In genomic region chr15:96330450-96331140, GRCh38 we compare ENCODE assay signal across 8 cellular contexts. TPM values are rescaled to one million over a fixed set of nuclear protein-coding genes. Genes with fewer than 3 reads are reported as not detected.
DNase-seq lines count a peak whose midpoint lies in the region; ATAC-seq, FAIRE-seq and TF ChIP-seq lines count a peak whose summit lies in the region.

TSS of gene NR2F2 (plus strand) at chr15:96330700. CDS start at chr15:96332106, 1,406 bp downstream.

- FAIRE-seq in endothelial cell of umbilical vein (lab: Jason Lieb, UNC) = peak; percentile 81

- BruUV-seq in endothelial cell of umbilical vein (replicated peaks; lab: Mats Ljungman, UMichigan) = TSS peak; percentile 21

- H3K4me1 ChIP-seq in endothelial cell of umbilical vein (ENCODE audit: control insufficient read depth, extremely low read depth, insufficient read depth, low read length) (peaks cover 22% of the 10 kb centered on the region), mesenchymal stem cell (ENCODE audit: control insufficient read depth, insufficient read depth, low read depth, low read length) (no peaks in the 10 kb centered on the region)

- peaks cover 5% of the 10 kb centered on the region for H3K36me3 Mint-ChIP-seq in activated CD8-positive, alpha-beta memory T cell treated with anti-CD3 and anti-CD28 coated beads, Interleukin-2, amount 10 ng/mL, durations not matched to agents 7 days and 5 days
- H3K36me3 Mint-ChIP-seq in activated B cell treated with CpG ODN at 0.5 μM for 24 hours (ENCODE audit: low read depth) = no peaks in the 10 kb centered on the region

- peak within 1 kb of the TSS; percentile 94 for H2BK120ac ChIP-seq in mesenchymal stem cell (ENCODE audit: low read depth, low read length)

- no peaks in the 10 kb centered on the region for H3K9me3 Mint-ChIP-seq in activated CD8-positive, alpha-beta memory T cell treated with anti-CD3 and anti-CD28 coated beads, Interleukin-2, amount 10 ng/mL, durations not matched to agents 7 days and 5 days (ENCODE audit: low read depth)
- no peaks in the 10 kb centered on the region for H3K9me3 Mint-ChIP-seq in activated B cell treated with CpG ODN at 0.5 μM for 24 hours

- H3K79me2 ChIP-seq in endothelial cell of umbilical vein (ENCODE audit: control insufficient read depth, insufficient read depth, low read length) = peaks cover 95% of the 10 kb centered on the region

- peaks cover 85% of the 10 kb centered on the region for H3K27me3 Mint-ChIP-seq in activated CD8-positive, alpha-beta memory T cell treated with anti-CD3 and anti-CD28 coated beads, Interleukin-2, amount 10 ng/mL, durations not matched to agents 7 days and 5 days
- peaks cover 62% of the 10 kb centered on the region for H3K27me3 Mint-ChIP-seq in activated B cell treated with CpG ODN at 0.5 μM for 24 hours

- H3K4me1 Mint-ChIP-seq in activated CD8-positive, alpha-beta memory T cell treated with anti-CD3 and anti-CD28 coated beads, Interleukin-2, amount 10 ng/mL, durations not matched to agents 7 days and 5 days = peaks cover 9% of the 10 kb centered on the region
- peaks cover 25% of the 10 kb centered on the region for H3K4me1 Mint-ChIP-seq in activated B cell treated with CpG ODN at 0.5 μM for 24 hours

- dilution Hi-C loops in endothelial cell of umbilical vein (cut with MboI; ENCODE audit: extremely low pct_ligation_motif_present, low sequenced_read_pairs) = loop anchor here (25.0 kb wide), 1 partner anchor 1018 kb away; no protein-coding TSS in a partner anchor

- peak within 1 kb of the TSS; percentile 100 for H3K18ac ChIP-seq in mesenchymal stem cell (ENCODE audit: low read depth in 1 of 2, low read length in 2 of 2)

- H3K9ac ChIP-seq in endothelial cell of umbilical vein (replicated peaks; ENCODE audit: extremely low read depth, insufficient read depth, low read length) (peak within 1 kb of the TSS; percentile 98), mesenchymal stem cell (ENCODE audit: low read length) (peak within 1 kb of the TSS; percentile 99)

- peak within 1 kb of the TSS; percentile 38 for H2AK5ac ChIP-seq in mesenchymal stem cell (ENCODE audit: low read length, severe bottlenecking)

- peak within 1 kb of the TSS; percentile 89 for H4K91ac ChIP-seq in mesenchymal stem cell (ENCODE audit: low read length)

- H3K36me3 ChIP-seq in endothelial cell of umbilical vein (ENCODE audit: control insufficient read depth in 2 of 2, extremely low read depth in 1 of 2, insufficient read depth in 2 of 2, low read length in 2 of 2) (peaks cover 23 to 26% of the 10 kb centered on the region in 2 experiments), mesenchymal stem cell (ENCODE audit: control insufficient read depth in 1 of 2, insufficient read depth in 2 of 2, low read depth in 1 of 2, low read length in 2 of 2) (peaks cover 25 to 39% of the 10 kb centered on the region in 2 experiments)

- peak within 1 kb of the TSS; percentile 94 for H2BK5ac ChIP-seq in mesenchymal stem cell (ENCODE audit: low read depth, low read length, poor library complexity, severe bottlenecking)

- H3K27ac ChIP-seq in endothelial cell of umbilical vein (ENCODE audit: insufficient read depth, low read depth, low read length) (peak within 1 kb of the TSS; percentile 92), mesenchymal stem cell (ENCODE audit: low read length, poor library complexity, severe bottlenecking) (peak within 1 kb of the TSS; percentile 99)

- peak within 1 kb of the TSS; percentile 3 to 23 for H3K23ac ChIP-seq in mesenchymal stem cell (ENCODE audit: low read length in 2 of 2)

- intact Hi-C loops in activated B cell treated with CpG ODN at 0.5 μM for 24 hours (cut with micrococcal nuclease) = no loop called here
- intact Hi-C loops in endothelial cell of umbilical vein (cut with micrococcal nuclease) = loop anchor here (1.0 kb wide), 6 partner anchors 13 to 1304 kb away; no protein-coding TSS in a partner anchor

- under 1% methylated on average over 59 of the region's 78 CpGs for WGBS in mesenchymal stem cell

- peak; percentile 61 for DNase-seq in activated CD8-positive, alpha-beta memory T cell treated with anti-CD3 and anti-CD28 coated beads, Interleukin-2, amount 10 ng/mL, durations not matched to agents 7 days and 5 days
- DNase-seq in activated CD8-positive, alpha-beta memory T cell treated with anti-CD3 and anti-CD28 coated beads for 24 hours = no peak
- DNase-seq in NCI-H2107 (lab: John Stamatoyannopoulos, UW) (peak; percentile 63), activated B cell treated with CpG ODN at 0.5 μM for 24 hours (no peak), endothelial cell of umbilical vein (ENCODE audit: low read depth, low spot score) (peak; percentile 98), mesenchymal stem cell (peak; percentile 99)
- DNase-seq in stimulated activated CD8-positive, alpha-beta memory T cell treated with anti-CD3 and anti-CD28 coated beads, Interleukin-7, amount 100 ng/mL, for 48 hours (ENCODE audit: extremely low read depth in 1 of 2, low read depth in 1 of 2) = peak; percentile 17 to 28

- peak; percentile 82 for ATAC-seq in activated CD8-positive, alpha-beta memory T cell treated with anti-CD3 and anti-CD28 coated beads, Interleukin-2, amount 10 ng/mL, durations not matched to agents 7 days and 5 days
- peak; percentile 78 for ATAC-seq in HG02981 (IDR thresholded peaks at IDR 0.05; ENCODE audit: unreplicated experiment)
- peak; percentile 25 for ATAC-seq in activated B cell treated with CpG ODN at 0.5 μM for 24 hours (ENCODE audit: low read depth)

- H3K9me3 ChIP-seq in endothelial cell of umbilical vein (replicated peaks; ENCODE audit: control insufficient read depth, insufficient read depth, low read length) (no peaks in the 10 kb centered on the region), mesenchymal stem cell (ENCODE audit: control insufficient read depth, low read length) (no peaks in the 10 kb centered on the region)

- H3K79me1 ChIP-seq in mesenchymal stem cell (replicated peaks; ENCODE audit: low read length, poor library complexity, severe bottlenecking) = no peaks in the 10 kb centered on the region

- TF ChIP-seq POLR2A in endothelial cell of umbilical vein (IDR thresholded peaks at IDR 0.05; ENCODE audit: low read depth, low read length) = peak; percentile 99

- H3K4me2 ChIP-seq in endothelial cell of umbilical vein (ENCODE audit: insufficient read depth, low read length) = peak within 1 kb of the TSS; percentile 88
- peak within 1 kb of the TSS; percentile 83 for H3K4me2 ChIP-seq in mesenchymal stem cell (ENCODE audit: low read length, poor library complexity, severe bottlenecking)

- POLR2A ChIA-PET in activated B cell treated with CpG ODN at 0.5 μM for 24 hours (lab: Charles Lee) (interaction anchor here (0.6 kb wide), 1 partner anchor 8 kb away, joined by 4 read pairs; no protein-coding TSS in a partner anchor), endothelial cell of umbilical vein (lab: Charles Lee) (interaction anchor here (0.6 to 1.6 kb wide), 12 partner anchors 8 to 1660 kb away, joined by 3 to 7 read pairs (median 4); no protein-coding TSS in a partner anchor)

- TF ChIP-seq CTCF in activated B cell treated with CpG ODN at 0.5 μM for 24 hours (IDR thresholded peaks at IDR 0.05) = no peak
- TF ChIP-seq CTCF in endothelial cell of umbilical vein (IDR thresholded peaks at IDR 0.05; ENCODE audit: extremely low read depth in 1 of 2, insufficient read depth in 1 of 2, low read depth in 1 of 2, low read length in 2 of 2) = no peak

- CTCF ChIA-PET in activated CD8-positive, alpha-beta memory T cell treated with anti-CD3 and anti-CD28 coated beads, Interleukin-2, amount 10 ng/mL, durations not matched to agents 7 days and 5 days (lab: Charles Lee) = no interaction called here
- CTCF ChIA-PET in activated B cell treated with CpG ODN at 0.5 μM for 24 hours (lab: Charles Lee) (no interaction called here), endothelial cell of umbilical vein (lab: Charles Lee) (interaction anchor here (0.6 to 4.7 kb wide), 13 partner anchors 12 to 1748 kb away, joined by 3 to 37 read pairs (median 4); no protein-coding TSS in a partner anchor)

- H3K4ac ChIP-seq in mesenchymal stem cell (ENCODE audit: low read depth in 1 of 2, low read length in 2 of 2) = peak within 1 kb of the TSS; percentile 94

- H4K20me1 ChIP-seq in endothelial cell of umbilical vein (replicated peaks; ENCODE audit: control insufficient read depth, extremely low read depth, insufficient read depth, low read length) = no peaks in the 10 kb centered on the region

- no peaks in the 10 kb centered on the region for H3K9me1 ChIP-seq in endothelial cell of umbilical vein (replicated peaks; ENCODE audit: control insufficient read depth, extremely low read depth, insufficient read depth, low read length)

- peak within 1 kb of the TSS; percentile 76 for H3K4me3 Mint-ChIP-seq in activated CD8-positive, alpha-beta memory T cell treated with anti-CD3 and anti-CD28 coated beads, Interleukin-2, amount 10 ng/mL, durations not matched to agents 7 days and 5 days
- peak within 1 kb of the TSS; percentile 71 for H3K4me3 Mint-ChIP-seq in activated B cell treated with CpG ODN at 0.5 μM for 24 hours

- H2BK15ac ChIP-seq in mesenchymal stem cell (ENCODE audit: low read depth, poor library complexity, severe bottlenecking) = peak within 1 kb of the TSS; percentile 87

- peak within 1 kb of the TSS; percentile 83 to 96 for H2BK12ac ChIP-seq in mesenchymal stem cell (ENCODE audit: low read length in 2 of 2)

- H3K27me3 ChIP-seq in endothelial cell of umbilical vein (ENCODE audit: control insufficient read depth in 2 of 2, insufficient read depth in 2 of 2, low read length in 2 of 2) (no peaks in the 10 kb centered on the region), mesenchymal stem cell (ENCODE audit: control insufficient read depth in 1 of 2, insufficient read depth in 1 of 2, low read length in 2 of 2) (no peaks in the 10 kb centered on the region)

- H3K14ac ChIP-seq in mesenchymal stem cell (ENCODE audit: low read length in 2 of 2) = peak within 1 kb of the TSS in 1 of 2 experiments; percentile 99

- H4K8ac ChIP-seq in mesenchymal stem cell (ENCODE audit: low read length) = peak within 1 kb of the TSS; percentile 85

- no peak within 1 kb of the TSS for H2AFZ ChIP-seq in endothelial cell of umbilical vein (ENCODE audit: low read depth, low read length)
- H2AFZ ChIP-seq in mesenchymal stem cell (ENCODE audit: low read depth, low read length) = no peak within 1 kb of the TSS

- peak within 1 kb of the TSS; percentile 92 to 99 (median 99) for H3K4me3 ChIP-seq in endothelial cell of umbilical vein (replicated peaks in 1 of 3; ENCODE audit: insufficient read depth in 1 of 3, low read depth in 1 of 3, low read length in 3 of 3)
- H3K4me3 ChIP-seq in mesenchymal stem cell (ENCODE audit: insufficient read depth in 1 of 2, low read depth in 1 of 2, low read length in 2 of 2) = peak within 1 kb of the TSS; percentile 81 to 99

- H3K27ac Mint-ChIP-seq in activated CD8-positive, alpha-beta memory T cell treated with anti-CD3 and anti-CD28 coated beads, Interleukin-2, amount 10 ng/mL, durations not matched to agents 7 days and 5 days = peak within 1 kb of the TSS; percentile 76
- H3K27ac Mint-ChIP-seq in activated B cell treated with CpG ODN at 0.5 μM for 24 hours = no peak within 1 kb of the TSS

RNA-seq across cellular contexts. Expression of gene NR2F2, which starts in this region (rescaled TPM):
- total RNA-seq in activated CD8-positive, alpha-beta memory T cell treated with anti-CD3 and anti-CD28 coated beads, Interleukin-2, amount 10 ng/mL, durations not matched to agents 7 days and 5 days = not detected
- total RNA-seq in activated B cell treated with CpG ODN at 0.5 μM for 24 hours (not detected in 2 replicates), endothelial cell of umbilical vein (153 and 182 TPM in 2 replicates)
- polyA plus RNA-seq in endothelial cell of umbilical vein = 105 and 120 TPM in 2 replicates
- 108 and 112 TPM in 2 replicates for polyA plus RNA-seq in endothelial cell of umbilical vein (2011; cell fraction: cytosol; rRNA removed)
- 115 and 122 TPM in 2 replicates for polyA plus RNA-seq in endothelial cell of umbilical vein (2011; cell fraction: nucleus; rRNA removed)
- 242 and 247 TPM in 2 replicates for polyA plus RNA-seq in endothelial cell of umbilical vein (2012)
- 77.0 and 94.2 TPM in 2 replicates for polyA minus RNA-seq in endothelial cell of umbilical vein
- polyA minus RNA-seq in endothelial cell of umbilical vein (2011; cell fraction: cytosol; rRNA and poly(A)+ RNA removed) = 23.5 TPM
- polyA minus RNA-seq in endothelial cell of umbilical vein (2011; cell fraction: nucleus; rRNA and poly(A)+ RNA removed) = 98.6 and 113 TPM in 2 replicates
- 117 TPM for polyA plus RNA-seq in mesenchymal stem cell (2013, experiment 1 of 2)
- 115 TPM for polyA plus RNA-seq in mesenchymal stem cell (2013, experiment 2 of 2)

Comparison
In these comparisons a context has a peak if more than half of its experiments do, and no peak if none do; other contexts are left out.
1. RNA of gene NR2F2 (total RNA-seq): 153 to 182 TPM in endothelial cell of umbilical vein; not detected in activated CD8-positive, alpha-beta memory T cell treated with anti-CD3 and anti-CD28 coated beads, Interleukin-2, amount 10 ng/mL, durations not matched to agents 7 days and 5 days and not detected in activated B cell treated with CpG ODN at 0.5 μM for 24 hours; every median in the first group is over 100 times any median in the second.
2. Peak in DNase-seq and ATAC-seq in activated CD8-positive, alpha-beta memory T cell treated with anti-CD3 and anti-CD28 coated beads, Interleukin-2, amount 10 ng/mL, durations not matched to agents 7 days and 5 days; RNA of the gene not detected or under 1 TPM.
3. Peak in ATAC-seq in activated B cell treated with CpG ODN at 0.5 μM for 24 hours; RNA of the gene not detected or under 1 TPM.
4. ATAC-seq: peak in every context shown above with its lines; median percentile 82 in activated CD8-positive, alpha-beta memory T cell treated with anti-CD3 and anti-CD28 coated beads, Interleukin-2, amount 10 ng/mL, durations not matched to agents 7 days and 5 days; 78 in HG02981; 25 in activated B cell treated with CpG ODN at 0.5 μM for 24 hours.
5. DNase-seq: peak in NCI-H2107 (single experiment), endothelial cell of umbilical vein (single experiment), mesenchymal stem cell (single experiment) and stimulated activated CD8-positive, alpha-beta memory T cell treated with anti-CD3 and anti-CD28 coated beads, Interleukin-7, amount 100 ng/mL, for 48 hours (2 of 2); none in activated CD8-positive, alpha-beta memory T cell treated with anti-CD3 and anti-CD28 coated beads for 24 hours (single experiment) and activated B cell treated with CpG ODN at 0.5 μM for 24 hours (single experiment).